ENCODE assay signal across 1 cellular context in the genomic region with DNA sequence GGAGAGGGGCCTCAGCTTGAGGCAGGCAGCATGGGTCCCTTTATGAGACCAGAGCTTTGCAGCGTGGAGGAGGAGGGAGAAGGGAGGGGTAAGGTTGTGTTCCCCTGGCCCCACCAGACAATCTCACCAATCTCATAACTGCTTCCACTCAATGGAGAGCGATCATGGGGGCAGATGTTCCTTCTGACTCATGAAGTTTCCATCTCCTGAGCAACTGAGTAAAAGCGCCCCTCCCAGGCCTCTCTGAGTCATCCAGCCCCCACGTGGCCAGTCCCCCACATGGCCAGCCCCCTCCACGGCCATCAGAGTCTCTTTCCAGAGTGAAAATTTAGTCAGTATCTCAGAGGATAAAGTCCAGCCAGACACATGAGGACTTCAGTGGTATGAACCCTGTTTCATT.
TF ChIP-seq lines count a peak whose summit lies in the region.

No MANE protein-coding gene starts in this region.

TF ChIP-seq in K562, 482 proteins besides CTCF, POLR2A, EP300 and RAD21 (continued from another document):
- TF ChIP-seq, protein P1, sequence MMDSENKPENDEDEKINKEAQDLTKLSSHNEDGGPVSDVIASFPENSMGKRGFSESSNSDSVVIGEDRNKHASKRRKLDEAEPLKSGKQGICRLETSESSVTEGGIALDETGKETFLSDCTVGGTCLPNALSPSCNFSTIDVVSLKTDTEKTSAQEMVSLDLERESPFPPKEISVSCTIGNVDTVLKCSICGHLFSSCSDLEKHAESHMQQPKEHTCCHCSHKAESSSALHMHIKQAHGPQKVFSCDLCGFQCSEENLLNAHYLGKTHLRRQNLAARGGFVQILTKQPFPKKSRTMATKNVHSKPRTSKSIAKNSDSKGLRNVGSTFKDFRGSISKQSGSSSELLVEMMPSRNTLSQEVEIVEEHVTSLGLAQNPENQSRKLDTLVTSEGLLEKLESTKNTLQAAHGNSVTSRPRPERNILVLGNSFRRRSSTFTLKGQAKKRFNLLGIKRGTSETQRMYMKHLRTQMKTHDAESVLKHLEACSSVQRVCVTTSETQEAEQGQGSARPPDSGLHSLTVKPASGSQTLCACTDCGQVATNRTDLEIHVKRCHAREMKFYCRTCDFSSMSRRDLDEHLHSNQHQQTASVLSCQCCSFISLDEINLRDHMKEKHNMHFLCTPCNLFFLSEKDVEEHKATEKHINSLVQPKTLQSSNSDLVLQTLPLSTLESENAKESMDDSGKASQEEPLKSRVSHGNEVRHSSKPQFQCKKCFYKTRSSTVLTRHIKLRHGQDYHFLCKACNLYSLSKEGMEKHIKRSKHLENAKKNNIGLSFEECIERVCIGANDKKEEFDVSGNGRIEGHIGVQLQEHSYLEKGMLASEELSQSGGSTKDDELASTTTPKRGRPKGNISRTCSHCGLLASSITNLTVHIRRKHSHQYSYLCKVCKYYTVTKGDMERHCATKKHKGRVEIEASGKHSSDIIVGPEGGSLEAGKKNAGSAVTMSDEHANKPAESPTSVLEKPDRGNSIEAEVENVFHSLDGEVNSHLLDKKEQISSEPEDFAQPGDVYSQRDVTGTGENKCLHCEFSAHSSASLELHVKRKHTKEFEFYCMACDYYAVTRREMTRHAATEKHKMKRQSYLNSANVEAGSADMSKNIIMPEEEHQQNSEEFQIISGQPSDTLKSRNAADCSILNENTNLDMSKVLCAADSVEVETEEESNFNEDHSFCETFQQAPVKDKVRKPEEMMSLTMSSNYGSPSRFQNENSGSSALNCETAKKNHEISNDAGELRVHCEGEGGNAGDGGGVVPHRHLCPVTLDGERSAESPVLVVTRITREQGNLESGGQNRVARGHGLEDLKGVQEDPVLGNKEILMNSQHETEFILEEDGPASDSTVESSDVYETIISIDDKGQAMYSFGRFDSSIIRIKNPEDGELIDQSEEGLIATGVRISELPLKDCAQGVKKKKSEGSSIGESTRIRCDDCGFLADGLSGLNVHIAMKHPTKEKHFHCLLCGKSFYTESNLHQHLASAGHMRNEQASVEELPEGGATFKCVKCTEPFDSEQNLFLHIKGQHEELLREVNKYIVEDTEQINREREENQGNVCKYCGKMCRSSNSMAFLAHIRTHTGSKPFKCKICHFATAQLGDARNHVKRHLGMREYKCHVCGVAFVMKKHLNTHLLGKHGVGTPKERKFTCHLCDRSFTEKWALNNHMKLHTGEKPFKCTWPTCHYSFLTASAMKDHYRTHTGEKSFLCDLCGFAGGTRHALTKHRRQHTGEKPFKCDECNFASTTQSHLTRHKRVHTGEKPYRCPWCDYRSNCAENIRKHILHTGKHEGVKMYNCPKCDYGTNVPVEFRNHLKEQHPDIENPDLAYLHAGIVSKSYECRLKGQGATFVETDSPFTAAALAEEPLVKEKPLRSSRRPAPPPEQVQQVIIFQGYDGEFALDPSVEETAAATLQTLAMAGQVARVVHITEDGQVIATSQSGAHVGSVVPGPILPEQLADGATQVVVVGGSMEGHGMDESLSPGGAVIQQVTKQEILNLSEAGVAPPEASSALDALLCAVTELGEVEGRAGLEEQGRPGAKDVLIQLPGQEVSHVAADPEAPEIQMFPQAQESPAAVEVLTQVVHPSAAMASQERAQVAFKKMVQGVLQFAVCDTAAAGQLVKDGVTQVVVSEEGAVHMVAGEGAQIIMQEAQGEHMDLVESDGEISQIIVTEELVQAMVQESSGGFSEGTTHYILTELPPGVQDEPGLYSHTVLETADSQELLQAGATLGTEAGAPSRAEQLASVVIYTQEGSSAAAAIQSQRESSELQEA (IDR thresholded peaks at IDR 0.05; ENCODE audit: low read depth), result no peak
- TF ChIP-seq RBM22 (IDR thresholded peaks at IDR 0.05; ENCODE audit: low read depth, low read length, poor library complexity, severe bottlenecking) (no peak), SETDB1 (IDR thresholded peaks at IDR 0.05; ENCODE audit: low read length) (no peak)
